In genomic region chr3:130893240-130894129, GRCh38 we compare ENCODE assay signal across 1 cellular context.
A peak's percentile ranks its signal among the peaks of the same experiment; 100 is the strongest.
TF ChIP-seq lines count a peak whose summit lies in the region.

Gene ATP2C1, plus strand, starts transcription at chr3:130894084. Its CDS starts 686 bp downstream, at chr3:130894770.

TF ChIP-seq in HepG2, 621 proteins besides CTCF, POLR2A, EP300 and RAD21 (continued from another document and continues in another):
- TF ChIP-seq AKNA (CRISPR knock-in tag; IDR thresholded peaks at IDR 0.05; ENCODE audit: borderline replicate concordance) (0 out of 2 replicates have a peak, but pooled peaks have one; percentile 41), HDAC1 (CRISPR knock-in tag; IDR thresholded peaks at IDR 0.05) (peak; percentile 78), YEATS4 (CRISPR knock-in tag; IDR thresholded peaks at IDR 0.05; ENCODE audit: borderline replicate concordance) (peak; percentile 87; the same call in 1 of the 2 replicates), ZNF800 (CRISPR knock-in tag; IDR thresholded peaks at IDR 0.05) (peak; percentile 78), SMAD3 (CRISPR knock-in tag; IDR thresholded peaks at IDR 0.05) (no peak), ZFAT (CRISPR knock-in tag; conservative IDR thresholded peaks at IDR 0.05) (no peak), SMAD1 (CRISPR knock-in tag; IDR thresholded peaks at IDR 0.05; ENCODE audit: borderline replicate concordance, low read depth) (peak; percentile 70; the same call in 1 of the 2 replicates), TBL1XR1 (IDR thresholded peaks at IDR 0.05; ENCODE audit: borderline replicate concordance, low read length, partially characterized antibody) (no peak), HMGXB4 (CRISPR knock-in tag; IDR thresholded peaks at IDR 0.05; ENCODE audit: borderline replicate concordance in 1 of 2, low read depth in 1 of 2) (peak; percentile 82 to 84; a peak in 3 of 4 replicates), TBX2 (CRISPR knock-in tag; IDR thresholded peaks at IDR 0.05; ENCODE audit: borderline replicate concordance) (peak; percentile 83), ZNF33B (CRISPR knock-in tag; IDR thresholded peaks at IDR 0.05) (peak; percentile 47; the same call in 1 of the 2 replicates), ZNF607 (CRISPR knock-in tag; IDR thresholded peaks at IDR 0.05; ENCODE audit: borderline replicate concordance) (peak; percentile 40; the same call in 1 of the 2 replicates), ZC3H4 (CRISPR knock-in tag; IDR thresholded peaks at IDR 0.05; ENCODE audit: borderline replicate concordance) (peak; percentile 67; the same call in 1 of the 2 replicates), LBX2 (CRISPR knock-in tag; IDR thresholded peaks at IDR 0.05; ENCODE audit: borderline replicate concordance) (0 out of 2 replicates have a peak, but pooled peaks have one; percentile 31), HMG20A (CRISPR knock-in tag; IDR thresholded peaks at IDR 0.05; ENCODE audit: borderline replicate concordance) (no peak), SOX6 (IDR thresholded peaks at IDR 0.05) (no peak), SOX6 (CRISPR knock-in tag; IDR thresholded peaks at IDR 0.05) (no peak), HCFC1 (IDR thresholded peaks at IDR 0.05; ENCODE audit: low read depth, low read length) (peak; percentile 31; the same call in 1 of the 2 replicates), ERF (CRISPR knock-in tag; IDR thresholded peaks at IDR 0.05) (0 out of 2 replicates have a peak, but pooled peaks have one; percentile 20), TMF1 (CRISPR knock-in tag; IDR thresholded peaks at IDR 0.05; ENCODE audit: low read depth) (peak; percentile 24; the same call in 1 of the 2 replicates), GATAD1 (CRISPR knock-in tag; IDR thresholded peaks at IDR 0.05) (peak; percentile 81), ATF5 (CRISPR knock-in tag; IDR thresholded peaks at IDR 0.05; ENCODE audit: low read depth) (no peak), RCOR2 (CRISPR knock-in tag; IDR thresholded peaks at IDR 0.05) (no peak), ZBTB38 (CRISPR knock-in tag; IDR thresholded peaks at IDR 0.05) (0 out of 2 replicates have a peak, but pooled peaks have one; percentile 37), ZFP41 (CRISPR knock-in tag; IDR thresholded peaks at IDR 0.05; ENCODE audit: borderline replicate concordance) (no peak; the same call in 1 of the 2 replicates), POGK (CRISPR knock-in tag; conservative IDR thresholded peaks at IDR 0.05) (peak; percentile 46; the same call in 1 of the 2 replicates), TRIM22 (IDR thresholded peaks at IDR 0.05) (no peak), RBM39 (IDR thresholded peaks at IDR 0.05; ENCODE audit: low read depth, low read length, poor library complexity, severe bottlenecking) (peak; percentile 71), EEA1 (CRISPR knock-in tag; IDR thresholded peaks at IDR 0.05; ENCODE audit: borderline replicate concordance) (peak; percentile 56; the same call in 1 of the 2 replicates), ZNF430 (CRISPR knock-in tag; IDR thresholded peaks at IDR 0.05) (peak; percentile 93), RXRA (CRISPR knock-in tag; IDR thresholded peaks at IDR 0.05) (peak; percentile 60; the same call in 1 of the 2 replicates), ZSCAN30 (CRISPR knock-in tag; IDR thresholded peaks at IDR 0.05) (no peak), ZGPAT (CRISPR knock-in tag; IDR thresholded peaks at IDR 0.05) (peak; percentile 43; the same call in 1 of the 2 replicates), CEBPB (IDR thresholded peaks at IDR 0.05; ENCODE audit: borderline replicate concordance, low read depth, low read length) (no peak), ZNF839 (CRISPR knock-in tag; IDR thresholded peaks at IDR 0.05; ENCODE audit: borderline replicate concordance) (peak; percentile 60; the same call in 1 of the 2 replicates), MYC (CRISPR knock-in tag; IDR thresholded peaks at IDR 0.05; ENCODE audit: borderline replicate concordance) (peak; percentile 69; the same call in 1 of the 2 replicates), TFDP1 (CRISPR knock-in tag; IDR thresholded peaks at IDR 0.05; ENCODE audit: borderline replicate concordance) (peak; percentile 58; the same call in 1 of the 2 replicates), CSRNP1 (CRISPR knock-in tag; IDR thresholded peaks at IDR 0.05) (peak; percentile 57; the same call in 1 of the 2 replicates)
